ENCODE assay signal across 16 cellular contexts in genomic region chr2:184372484-184372883, GRCh38.
"Had no signal": no experiment of that assay in that cellular context is flagged by ENCODE, and none has a peak within 500 bp of the region (broad histone marks: within the 10 kb centered on the region; RNA-seq: fewer than 3 reads in every experiment).

No MANE protein-coding gene starts in this region.

- H3K27ac ChIP-seq: esophagus squamous epithelium, gastroesophageal sphincter, right atrium auricular region had no signal

- H3K4me1 Mint-ChIP-seq: naive thymus-derived CD4-positive, alpha-beta T cell; nephron progenitor cell had no signal

- H3K4me3 Mint-ChIP-seq: naive thymus-derived CD4-positive, alpha-beta T cell; nephron progenitor cell had no signal

- H3K36me3 ChIP-seq: esophagus squamous epithelium, gastroesophageal sphincter, right atrium auricular region had no signal

- H3K36me3 Mint-ChIP-seq: naive thymus-derived CD4-positive, alpha-beta T cell had no signal

- H3K4me2 ChIP-seq: smooth muscle cell had no signal

- H3K27me3 ChIP-seq: esophagus squamous epithelium, gastroesophageal sphincter, right atrium auricular region had no signal

- DNase-seq: effector memory CD4-positive, alpha-beta T cell; esophagus squamous epithelium; foreskin fibroblast; glutamatergic neuron; left colon; left ventricle myocardium superior; naive thymus-derived CD4-positive, alpha-beta T cell; nephron progenitor cell; posterior cingulate gyrus; stimulated activated CD4-positive, alpha-beta T cell treated with anti-CD3 and anti-CD28 coated beads, Interleukin-2, amount 100 ng/mL, for 48 hours; stimulated activated naive CD4-positive, alpha-beta T cell treated with Interleukin-2 at 50 U/mL for 16 hours; trophoblast cell had no signal

- H3K9me3 ChIP-seq: esophagus squamous epithelium, gastroesophageal sphincter, right atrium auricular region had no signal

- H3K27ac Mint-ChIP-seq: naive thymus-derived CD4-positive, alpha-beta T cell; nephron progenitor cell had no signal

- H3K9me3 Mint-ChIP-seq: nephron progenitor cell had no signal

- H3K4me1 ChIP-seq: esophagus squamous epithelium, gastroesophageal sphincter, right atrium auricular region had no signal

- H3K27me3 Mint-ChIP-seq: naive thymus-derived CD4-positive, alpha-beta T cell had no signal

- H3K4me3 ChIP-seq: esophagus squamous epithelium, gastroesophageal sphincter, lung, right atrium auricular region, smooth muscle cell had no signal
